In genomic region chr12:53220857-53221202, GRCh38 we compare ENCODE assay signal across 8 cellular contexts. TPM values are rescaled to one million over a fixed set of nuclear protein-coding genes. Genes with fewer than 3 reads are reported as not detected.
DNase-seq lines count a peak whose midpoint lies in the region; ATAC-seq and TF ChIP-seq lines count a peak whose summit lies in the region.

No MANE protein-coding gene starts in this region.

- H3K27me3 Mint-ChIP-seq in chondrocyte (ENCODE audit: low read depth): no peaks in the 10 kb centered on the region

- no peak for TF ChIP-seq CTCF in 22Rv1 (IDR thresholded peaks at IDR 0.05)
- no peak for TF ChIP-seq CTCF in chondrocyte (IDR thresholded peaks at IDR 0.05)

- no peaks in the 10 kb centered on the region for H3K9me3 Mint-ChIP-seq in chondrocyte (ENCODE audit: low read depth)

- no peaks in the 10 kb centered on the region for H3K36me3 Mint-ChIP-seq in chondrocyte (ENCODE audit: low read depth)

- DNase-seq in NCI-H460 (ENCODE audit: extremely low read depth, low read depth): peak; percentile 91
- DNase-seq in activated CD4-positive, alpha-beta T cell treated with anti-CD3 and anti-CD28 coated beads for 24 hours (ENCODE audit: low read depth in 2 of 2): peak; percentile 61 to 76
- no peak for DNase-seq in chondrocyte (ENCODE audit: low spot score)
- DNase-seq in kidney glomerular epithelial cell (lab: John Stamatoyannopoulos, UW): peak; percentile 90
- peak; percentile 65 to 84 (median 65) for DNase-seq in stimulated activated CD4-positive, alpha-beta T cell treated with anti-CD3 and anti-CD28 coated beads, Interleukin-12 subunit alpha, Interleukin-12 subunit beta, amount 100 ng/mL, for 48 hours (ENCODE audit: low read depth in 2 of 3, low spot score in 1 of 3)

- ATAC-seq in GM18511 (IDR thresholded peaks at IDR 0.05; ENCODE audit: unreplicated experiment): peak; percentile 66
- ATAC-seq in HG03095 (IDR thresholded peaks at IDR 0.05; ENCODE audit: unreplicated experiment): peak; percentile 59

- H3K4me3 Mint-ChIP-seq in chondrocyte (ENCODE audit: unreplicated experiment): peak overlapping the region; percentile 86

- H3K27ac Mint-ChIP-seq in chondrocyte (ENCODE audit: unreplicated experiment): peak overlapping the region; percentile 96

- peaks cover 65% of the 10 kb centered on the region for H3K4me1 Mint-ChIP-seq in chondrocyte (ENCODE audit: low read depth)

- peak overlapping the region; percentile 98 for H3K27ac ChIP-seq in 22Rv1

RNA-seq across cellular contexts. Expression of gene RARG, which starts 11.2 kb away (rescaled TPM):
- total RNA-seq in NCI-H460 (2014; rRNA removed; shearing (Covaris generic)): 8.5 and 12.0 TPM in 2 replicates
- polyA plus RNA-seq in NCI-H460 (2014; cell fraction: nucleus; rRNA removed): 12.2 and 17.9 TPM in 2 replicates
- 19.4 to 30.0 TPM (median 21.7 TPM) in 3 replicates for total RNA-seq in chondrocyte

RNA-seq across cellular contexts. Expression of gene ITGB7, which starts 13.8 kb away (rescaled TPM):
- not detected in 2 replicates for total RNA-seq in NCI-H460 (2014; rRNA removed; shearing (Covaris generic))
- 0.54 TPM in 1 of 2 replicates, not detected in the other for polyA plus RNA-seq in NCI-H460 (2014; cell fraction: nucleus; rRNA removed)
- total RNA-seq in chondrocyte: 0.37 to 0.46 TPM in 2 of 3 replicates, not detected in the other

RNA-seq across cellular contexts. Expression of gene CSAD, which starts 40.1 kb away (rescaled TPM):
- total RNA-seq in NCI-H460 (2014; rRNA removed; shearing (Covaris generic)): 5.6 and 12.6 TPM in 2 replicates
- polyA plus RNA-seq in NCI-H460 (2014; cell fraction: nucleus; rRNA removed): 37.7 and 94.6 TPM in 2 replicates
- total RNA-seq in chondrocyte: 24.3 to 34.6 TPM (median 27.1 TPM) in 3 replicates

RNA-seq across cellular contexts. Expression of gene ZNF740, which starts 40.3 kb away (rescaled TPM):
- total RNA-seq in NCI-H460 (2014; rRNA removed; shearing (Covaris generic)): 12.3 and 14.9 TPM in 2 replicates
- polyA plus RNA-seq in NCI-H460 (2014; cell fraction: nucleus; rRNA removed): 14.2 and 15.1 TPM in 2 replicates
- total RNA-seq in chondrocyte: 27.3 to 36.7 TPM (median 28.0 TPM) in 3 replicates

RNA-seq across cellular contexts. Expression of gene ESPL1, which starts 47.3 kb away (rescaled TPM):
- 12.3 and 15.7 TPM in 2 replicates for total RNA-seq in NCI-H460 (2014; rRNA removed; shearing (Covaris generic))
- 64.6 and 85.2 TPM in 2 replicates for polyA plus RNA-seq in NCI-H460 (2014; cell fraction: nucleus; rRNA removed)
- total RNA-seq in chondrocyte: 4.0 to 5.5 TPM (median 4.8 TPM) in 3 replicates
